In the genomic region with DNA sequence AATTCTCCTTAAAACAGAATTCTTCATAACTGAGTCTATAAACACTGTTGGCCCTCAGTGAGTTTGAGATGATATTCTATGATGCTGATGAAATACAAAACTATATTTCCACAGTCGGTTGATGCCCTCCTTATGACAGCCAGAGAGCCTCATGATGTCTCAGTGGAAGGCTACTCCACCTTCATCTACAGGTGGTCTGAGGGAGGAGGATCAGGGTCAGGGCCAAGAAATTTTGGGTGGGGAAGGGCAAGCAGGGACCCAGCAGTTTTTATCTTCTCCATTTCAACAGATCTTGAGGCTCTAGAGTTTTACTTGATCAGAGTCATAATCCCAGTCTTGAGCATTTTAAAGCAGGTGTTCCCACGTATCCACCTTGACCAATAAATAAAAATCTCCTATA, we compare ENCODE assay signal across 19 cellular contexts.
A peak's percentile ranks its signal among the peaks of the same experiment; 100 is the strongest.
DNase-seq lines count a peak whose midpoint lies in the region; ATAC-seq and TF ChIP-seq lines count a peak whose summit lies in the region.
"Had no signal": no experiment of that assay in that cellular context is flagged by ENCODE, and none has a peak within 500 bp of the region (broad histone marks: within the 10 kb centered on the region; RNA-seq: fewer than 3 reads in every experiment).

No MANE protein-coding gene starts in this region.

- intact Hi-C loops in Calu3 (cut with micrococcal nuclease; ENCODE audit: unreplicated experiment), result no loop called here

- H3K36me3 ChIP-seq in CD8-positive, alpha-beta memory T cell (ENCODE audit: insufficient read depth, low read length), result no peaks in the 10 kb centered on the region
- H3K36me3 ChIP-seq in SK-N-MC (ENCODE audit: insufficient read depth, low read length), result no peaks in the 10 kb centered on the region

- no TSS peak for BruUV-seq in Calu3 (replicated peaks; lab: Mats Ljungman, UMichigan)

- H3K27me3 ChIP-seq in CD8-positive, alpha-beta memory T cell (ENCODE audit: insufficient read depth, low read length, poor library complexity, severe bottlenecking), result no peaks in the 10 kb centered on the region

- no peaks in the 10 kb centered on the region for H3K4me1 Mint-ChIP-seq in CD8-positive, alpha-beta memory T cell
- peaks cover 36% of the 10 kb centered on the region for H3K4me1 Mint-ChIP-seq in Calu3 (ENCODE audit: low read depth, unreplicated experiment)
- H3K4me1 Mint-ChIP-seq in glutamatergic neuron (ENCODE audit: low read depth, unreplicated experiment), result peaks cover 46% of the 10 kb centered on the region
- no peaks in the 10 kb centered on the region for H3K4me1 Mint-ChIP-seq in T-cell

- H3K4me3 Mint-ChIP-seq in CD8-positive, alpha-beta memory T cell, result no peak overlapping the region
- H3K4me3 Mint-ChIP-seq in Calu3 (ENCODE audit: low read depth, unreplicated experiment) (no peak overlapping the region), glutamatergic neuron (ENCODE audit: unreplicated experiment) (no peak overlapping the region), T-cell (no peak overlapping the region)
- H3K4me3 Mint-ChIP-seq: CD4-positive, alpha-beta T cell had no signal

- peak overlapping the region in 1 of 8 donors; percentile 52 for H3K27ac Mint-ChIP-seq in CD8-positive, alpha-beta memory T cell
- H3K27ac Mint-ChIP-seq in Calu3 (ENCODE audit: unreplicated experiment), result peak overlapping the region; percentile 99
- peak overlapping the region; percentile 99 for H3K27ac Mint-ChIP-seq in glutamatergic neuron (ENCODE audit: unreplicated experiment)
- no peak overlapping the region for H3K27ac Mint-ChIP-seq in T-cell
- H3K27ac Mint-ChIP-seq: CD4-positive, alpha-beta T cell had no signal

- TF ChIP-seq CTCF in Calu3 (IDR thresholded peaks at IDR 0.05; ENCODE audit: unreplicated experiment), result no peak
- no peak for TF ChIP-seq CTCF in glutamatergic neuron (IDR thresholded peaks at IDR 0.05; ENCODE audit: partially characterized antibody, unreplicated experiment)

- H3K9me3 ChIP-seq in CD8-positive, alpha-beta memory T cell (ENCODE audit: low read length), result no peaks in the 10 kb centered on the region
- H3K9me3 ChIP-seq in SK-N-MC (ENCODE audit: low read depth, low read length), result no peaks in the 10 kb centered on the region

- H3K4me3 ChIP-seq in CD8-positive, alpha-beta memory T cell (ENCODE audit: low read length), result no peak overlapping the region
- H3K4me3 ChIP-seq in SK-N-MC, result no peak overlapping the region

- ATAC-seq in HG03025 (IDR thresholded peaks at IDR 0.05; ENCODE audit: low FRiP score, unreplicated experiment), result no peak
- ATAC-seq in T-cell (replicated peaks in 1 of 4), result no peak
- ATAC-seq: HCT116 had no signal

- H3K27me3 Mint-ChIP-seq in CD8-positive, alpha-beta memory T cell, result peaks cover 15 to 54% of the 10 kb centered on the region in 2 donors
- no peaks in the 10 kb centered on the region for H3K27me3 Mint-ChIP-seq in Calu3 (ENCODE audit: unreplicated experiment)
- H3K27me3 Mint-ChIP-seq in glutamatergic neuron (ENCODE audit: unreplicated experiment), result peaks cover 14% of the 10 kb centered on the region
- H3K27me3 Mint-ChIP-seq in T-cell, result peaks cover 13 to 16% of the 10 kb centered on the region in 2 donors

- no peaks in the 10 kb centered on the region for H3K4me1 ChIP-seq in CD8-positive, alpha-beta memory T cell (ENCODE audit: insufficient read depth, low read length)

- POLR2A ChIA-PET in CD8-positive, alpha-beta memory T cell (lab: Charles Lee), result no interaction called here
- POLR2A ChIA-PET in T-cell (lab: Charles Lee), result no interaction called here

- CTCF ChIA-PET in CD8-positive, alpha-beta memory T cell (lab: Charles Lee), result no interaction called here
- CTCF ChIA-PET in Calu3 (lab: Charles Lee) (interaction anchor here (0.6 kb wide), 1 partner anchor 95 kb away, joined by 6 read pairs; no protein-coding TSS in a partner anchor), T-cell (lab: Charles Lee) (no interaction called here)

- in situ Hi-C loops in KBM-7 (cut with MboI; ENCODE audit: low pct_unique_long_range_greater_than_20kb, low sequenced_read_pairs), result no loop called here

- DNase-seq in CD8-positive, alpha-beta memory T cell, result no peak
- no peak for DNase-seq in Calu3
- DNase-seq in SK-N-MC (ENCODE audit: low read depth, low spot score), result no peak
- no peak for DNase-seq in glutamatergic neuron
- no peak for DNase-seq in KBM-7
- no peak for DNase-seq in AG08396 (ENCODE audit: low spot score)
- DNase-seq in T-cell, result no peak
- DNase-seq: ACHN; AML-193; CD4-positive, alpha-beta T cell; DMS79 treated with DMSO at 0.1 percent for 48 hours; GF-D8; GOT3; H7; KG1 had no signal

- H3K9me3 Mint-ChIP-seq in CD8-positive, alpha-beta memory T cell, result no peaks in the 10 kb centered on the region
- H3K9me3 Mint-ChIP-seq in Calu3 (ENCODE audit: low read depth, unreplicated experiment), result peaks cover 5% of the 10 kb centered on the region
- peaks cover 7% of the 10 kb centered on the region for H3K9me3 Mint-ChIP-seq in glutamatergic neuron (ENCODE audit: unreplicated experiment)
- no peaks in the 10 kb centered on the region for H3K9me3 Mint-ChIP-seq in T-cell
- H3K9me3 Mint-ChIP-seq: CD4-positive, alpha-beta T cell had no signal

- H3K36me3 Mint-ChIP-seq in CD8-positive, alpha-beta memory T cell, result no peaks in the 10 kb centered on the region
- H3K36me3 Mint-ChIP-seq in Calu3 (ENCODE audit: insufficient read depth, unreplicated experiment) (peaks cover 16% of the 10 kb centered on the region), glutamatergic neuron (ENCODE audit: unreplicated experiment) (no peaks in the 10 kb centered on the region), T-cell (no peaks in the 10 kb centered on the region)

- H3K27ac ChIP-seq in CD8-positive, alpha-beta memory T cell (ENCODE audit: low read depth, low read length), result peak overlapping the region; percentile 88
- no peak overlapping the region for H3K27ac ChIP-seq in SK-N-MC
- H3K27ac ChIP-seq: C4-2B, HL-60 had no signal

- H3K9ac ChIP-seq in SK-N-MC (ENCODE audit: insufficient read length), result peak overlapping the region; percentile 34

Comparison
In these comparisons a context has a peak if more than half of its experiments do, and no peak if none do; other contexts are left out.
1. H3K27ac Mint-ChIP-seq: peak in Calu3 (single experiment) and glutamatergic neuron (single experiment); none in T-cell (0 of 2).